ENCODE assay signal across 1 cellular context in the genomic region with DNA sequence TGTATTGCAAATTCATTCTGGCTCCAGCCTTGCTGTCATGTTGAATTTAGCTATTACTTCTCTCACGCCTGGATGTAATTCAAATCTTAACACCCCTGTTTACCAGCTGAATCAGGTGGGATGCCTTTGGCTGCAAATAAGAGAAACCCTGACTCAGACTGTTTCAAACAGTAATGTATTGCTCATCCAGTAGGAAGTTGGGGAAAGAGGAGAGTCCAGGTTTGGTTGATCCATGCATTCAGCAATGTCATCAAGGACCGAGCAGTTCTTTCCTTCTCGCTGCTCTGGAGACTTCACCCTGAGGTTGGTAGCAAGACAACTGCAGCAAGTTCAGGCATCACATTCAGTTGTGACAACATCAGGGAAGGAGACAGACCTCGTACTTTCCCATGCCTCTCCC.
TF ChIP-seq lines count a peak whose summit lies in the region.

No MANE protein-coding gene starts in this region.

TF ChIP-seq in GM23338, 12 proteins besides CTCF, POLR2A, EP300 and RAD21 (continued from another document):
- TF ChIP-seq, protein P1, sequence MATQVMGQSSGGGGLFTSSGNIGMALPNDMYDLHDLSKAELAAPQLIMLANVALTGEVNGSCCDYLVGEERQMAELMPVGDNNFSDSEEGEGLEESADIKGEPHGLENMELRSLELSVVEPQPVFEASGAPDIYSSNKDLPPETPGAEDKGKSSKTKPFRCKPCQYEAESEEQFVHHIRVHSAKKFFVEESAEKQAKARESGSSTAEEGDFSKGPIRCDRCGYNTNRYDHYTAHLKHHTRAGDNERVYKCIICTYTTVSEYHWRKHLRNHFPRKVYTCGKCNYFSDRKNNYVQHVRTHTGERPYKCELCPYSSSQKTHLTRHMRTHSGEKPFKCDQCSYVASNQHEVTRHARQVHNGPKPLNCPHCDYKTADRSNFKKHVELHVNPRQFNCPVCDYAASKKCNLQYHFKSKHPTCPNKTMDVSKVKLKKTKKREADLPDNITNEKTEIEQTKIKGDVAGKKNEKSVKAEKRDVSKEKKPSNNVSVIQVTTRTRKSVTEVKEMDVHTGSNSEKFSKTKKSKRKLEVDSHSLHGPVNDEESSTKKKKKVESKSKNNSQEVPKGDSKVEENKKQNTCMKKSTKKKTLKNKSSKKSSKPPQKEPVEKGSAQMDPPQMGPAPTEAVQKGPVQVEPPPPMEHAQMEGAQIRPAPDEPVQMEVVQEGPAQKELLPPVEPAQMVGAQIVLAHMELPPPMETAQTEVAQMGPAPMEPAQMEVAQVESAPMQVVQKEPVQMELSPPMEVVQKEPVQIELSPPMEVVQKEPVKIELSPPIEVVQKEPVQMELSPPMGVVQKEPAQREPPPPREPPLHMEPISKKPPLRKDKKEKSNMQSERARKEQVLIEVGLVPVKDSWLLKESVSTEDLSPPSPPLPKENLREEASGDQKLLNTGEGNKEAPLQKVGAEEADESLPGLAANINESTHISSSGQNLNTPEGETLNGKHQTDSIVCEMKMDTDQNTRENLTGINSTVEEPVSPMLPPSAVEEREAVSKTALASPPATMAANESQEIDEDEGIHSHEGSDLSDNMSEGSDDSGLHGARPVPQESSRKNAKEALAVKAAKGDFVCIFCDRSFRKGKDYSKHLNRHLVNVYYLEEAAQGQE (IDR thresholded peaks at IDR 0.05; ENCODE audit: unreplicated experiment), result no peak
- TF ChIP-seq CREB1 (CRISPR knock-in tag; IDR thresholded peaks at IDR 0.05; ENCODE audit: low read depth) (no peak), EZH2phosphoT487 (IDR thresholded peaks at IDR 0.05; ENCODE audit: unreplicated experiment) (no peak), NANOG (IDR thresholded peaks at IDR 0.05; ENCODE audit: borderline replicate concordance) (no peak)
- TF ChIP-seq, protein P2, sequence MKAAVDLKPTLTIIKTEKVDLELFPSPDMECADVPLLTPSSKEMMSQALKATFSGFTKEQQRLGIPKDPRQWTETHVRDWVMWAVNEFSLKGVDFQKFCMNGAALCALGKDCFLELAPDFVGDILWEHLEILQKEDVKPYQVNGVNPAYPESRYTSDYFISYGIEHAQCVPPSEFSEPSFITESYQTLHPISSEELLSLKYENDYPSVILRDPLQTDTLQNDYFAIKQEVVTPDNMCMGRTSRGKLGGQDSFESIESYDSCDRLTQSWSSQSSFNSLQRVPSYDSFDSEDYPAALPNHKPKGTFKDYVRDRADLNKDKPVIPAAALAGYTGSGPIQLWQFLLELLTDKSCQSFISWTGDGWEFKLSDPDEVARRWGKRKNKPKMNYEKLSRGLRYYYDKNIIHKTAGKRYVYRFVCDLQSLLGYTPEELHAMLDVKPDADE (IDR thresholded peaks at IDR 0.05), result no peak
